ENCODE assay signal across 8 cellular contexts in the genomic region with DNA sequence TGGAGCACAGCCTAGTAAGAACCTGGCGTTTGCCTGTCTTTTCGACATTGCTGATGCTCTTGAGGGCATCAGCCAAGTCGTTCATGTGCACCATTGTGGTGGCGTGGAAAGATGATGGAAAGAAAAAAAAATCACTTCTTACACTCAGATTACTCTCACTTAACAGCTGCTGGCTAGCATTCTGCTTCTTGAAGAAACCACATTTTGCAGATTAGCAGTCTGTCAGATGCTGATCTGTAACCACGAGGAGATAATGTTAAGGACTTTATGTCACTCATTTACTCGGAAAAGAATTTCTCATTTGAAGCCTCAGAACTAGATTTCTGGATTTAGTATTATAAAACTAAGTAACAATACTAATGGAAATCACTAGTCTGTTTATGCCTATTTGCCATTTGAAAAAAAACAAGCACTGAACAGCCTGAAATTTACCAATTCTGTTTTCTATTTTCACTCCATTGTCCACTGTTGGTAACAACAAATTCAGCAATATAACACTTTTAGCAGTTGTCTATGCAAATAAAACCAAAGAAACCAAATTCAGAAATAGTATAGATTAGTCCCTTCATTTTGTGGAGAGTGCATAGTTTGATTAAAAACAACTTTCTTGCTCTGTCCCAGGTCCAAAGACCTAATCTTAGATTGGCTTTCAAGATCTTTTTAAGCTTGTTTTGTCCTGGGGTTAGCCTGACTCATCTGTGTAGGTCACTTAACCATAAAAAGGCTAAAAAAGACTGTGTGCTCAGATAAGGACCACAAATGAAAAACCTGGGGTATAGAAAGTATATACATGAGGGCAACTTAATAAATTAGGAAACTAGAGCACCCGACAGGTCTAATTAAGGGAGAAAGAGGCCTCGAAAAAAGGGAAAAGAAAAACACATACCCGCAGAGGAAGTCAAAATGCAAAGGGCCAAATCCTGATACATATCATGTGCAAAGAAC.
DNase-seq lines count a peak whose midpoint lies in the region; ATAC-seq, FAIRE-seq and TF ChIP-seq lines count a peak whose summit lies in the region.

No MANE protein-coding gene starts in this region.

- TF ChIP-seq CTCF in cardiac muscle cell (IDR thresholded peaks at IDR 0.05; ENCODE audit: low read depth, low read length) (no peak), heart right ventricle (IDR thresholded peaks at IDR 0.05) (no peak), GM12878 (IDR thresholded peaks at IDR 0.05 in 2 of 3, conservative IDR thresholded peaks at IDR 0.05 in 1 of 3; ENCODE audit: control insufficient read depth in 2 of 3, extremely low read depth in 1 of 3, insufficient read depth in 1 of 3, low read depth in 3 of 3, low read length in 3 of 3) (no peak)

- H3K9me3 ChIP-seq in cardiac muscle cell (ENCODE audit: low read depth) (no peaks in the 10 kb centered on the region), heart right ventricle (no peaks in the 10 kb centered on the region), GM12878 (replicated peaks; ENCODE audit: control insufficient read depth, insufficient read depth, low read length) (no peaks in the 10 kb centered on the region), trophoblast cell (ENCODE audit: insufficient read depth, low read depth, low read length) (no peaks in the 10 kb centered on the region)

- no peaks in the 10 kb centered on the region for H3K79me1 ChIP-seq in trophoblast cell (ENCODE audit: low read length)

- peaks cover 13% of the 10 kb centered on the region for H3K4me1 ChIP-seq in cardiac muscle cell (ENCODE audit: low read depth)
- H3K4me1 ChIP-seq in heart right ventricle, result peaks cover 8 to 58% (median 38%) of the 10 kb centered on the region in 9 donors
- H3K4me1 ChIP-seq in GM12878 (ENCODE audit: control insufficient read depth, insufficient read depth, low read length), result peaks cover 17% of the 10 kb centered on the region
- no peaks in the 10 kb centered on the region for H3K4me1 ChIP-seq in trophoblast cell (ENCODE audit: control insufficient read depth in 1 of 2, insufficient read depth in 2 of 2, low read length in 2 of 2)

- TF ChIP-seq RAD21 in GM12878 (IDR thresholded peaks at IDR 0.05; ENCODE audit: insufficient read depth, low read depth, low read length), result no peak

- H2BK120ac ChIP-seq in trophoblast cell (ENCODE audit: insufficient read depth, low read length, poor library complexity), result no peak overlapping the region

- FAIRE-seq in GM12878 (lab: Jason Lieb, UNC), result peak; percentile 88

- peak overlapping the region; percentile 75 for H3K27ac ChIP-seq in cardiac muscle cell
- peak overlapping the region in 1 of 10 donors; percentile 56 for H3K27ac ChIP-seq in heart right ventricle
- H3K27ac ChIP-seq in GM12878 (ENCODE audit: control insufficient read depth, insufficient read depth), result peak overlapping the region; percentile 67
- no peak overlapping the region for H3K27ac ChIP-seq in trophoblast cell (ENCODE audit: low read depth, low read length)

- no peak overlapping the region for H2BK5ac ChIP-seq in trophoblast cell (ENCODE audit: low read depth, low read length, poor library complexity)

- no peak for TF ChIP-seq POLR2A in GM12878 (IDR thresholded peaks at IDR 0.05; ENCODE audit: low read depth, low read length)

- H3K79me2 ChIP-seq in GM12878 (ENCODE audit: control insufficient read depth, insufficient read depth, low read length) (peaks cover 7% of the 10 kb centered on the region), trophoblast cell (ENCODE audit: control insufficient read depth, insufficient read depth, low read length, poor library complexity) (no peaks in the 10 kb centered on the region)

- no peak for ATAC-seq in heart right ventricle
- ATAC-seq in HG03135 (IDR thresholded peaks at IDR 0.05; ENCODE audit: unreplicated experiment), result peak; percentile 75
- ATAC-seq in GM12878, result peak; percentile 96

- no peak overlapping the region for H3K4ac ChIP-seq in trophoblast cell (ENCODE audit: low read depth, low read length)

- 68 to 75% methylated on average over 9 of the region's 9 CpGs for WGBS in heart right ventricle, 2 donors
- 5% methylated on average over 9 of the region's 9 CpGs for WGBS in GM12878 (ENCODE audit: insufficient coverage, insufficient replicate concordance, low lambda C conversion rate, missing lambda C conversion rate)
- no CpG with 5 or more reads among the region's 9 CpGs for WGBS in trophoblast cell (ENCODE audit: extremely low coverage, insufficient coverage, insufficient read length)

- CTCF ChIA-PET in GM12878 (lab: Yijun Ruan, JAX), result interaction anchor here (0.7 to 4.5 kb wide), 8 partner anchors 10 to 119 kb away, joined by 3 to 15 read pairs (median 6); no protein-coding TSS in a partner anchor

- in situ Hi-C loops in GM12878 (cut with MboI), result no loop called here

- H3K27me3 ChIP-seq in cardiac muscle cell (no peaks in the 10 kb centered on the region), heart right ventricle (no peaks in the 10 kb centered on the region), GM12878 (replicated peaks in 1 of 2; ENCODE audit: control insufficient read depth in 2 of 2, insufficient read depth in 2 of 2, low read length in 1 of 2) (no peaks in the 10 kb centered on the region), trophoblast cell (ENCODE audit: insufficient read depth, low read length) (no peaks in the 10 kb centered on the region)

- H4K8ac ChIP-seq in trophoblast cell (ENCODE audit: low read depth, low read length), result no peak overlapping the region

- TSS peak; percentile 35 for BruUV-seq in GM12878 (replicated peaks; lab: Mats Ljungman, UMichigan)

- H3K4me3 ChIP-seq in cardiac muscle cell, result no peak overlapping the region
- no peak overlapping the region for H3K4me3 ChIP-seq in heart right ventricle
- peak overlapping the region; percentile 21 for H3K4me3 ChIP-seq in GM12878
- H3K4me3 ChIP-seq in trophoblast cell (ENCODE audit: low read depth, low read length), result no peak overlapping the region

- no peak overlapping the region for H3K14ac ChIP-seq in trophoblast cell (ENCODE audit: low read length)

- peak overlapping the region; percentile 46 for H3K4me2 ChIP-seq in GM12878 (ENCODE audit: control insufficient read depth, insufficient read depth)
- H3K4me2 ChIP-seq in trophoblast cell (ENCODE audit: low read length), result no peak overlapping the region

- H4K91ac ChIP-seq in trophoblast cell (ENCODE audit: low read depth, low read length), result no peak overlapping the region

- H2BK12ac ChIP-seq in trophoblast cell (ENCODE audit: low read length), result no peak overlapping the region

- H3K9ac ChIP-seq in GM12878 (ENCODE audit: control insufficient read depth, insufficient read depth, low read length) (no peak overlapping the region), trophoblast cell (ENCODE audit: low read length) (no peak overlapping the region)

- H4K20me1 ChIP-seq in GM12878 (ENCODE audit: control insufficient read depth, insufficient read depth), result no peaks in the 10 kb centered on the region

- intact Hi-C loops in heart right ventricle (cut with DNase I) (no loop called here), GM12878 (cut with micrococcal nuclease; ENCODE audit: unreplicated experiment) (loop anchor here (1.0 to 5.0 kb wide), 4 partner anchors 13 to 119 kb away; partner anchors contain the start of gene NT5C2)

- TF ChIP-seq EP300 in GM12878 (IDR thresholded peaks at IDR 0.05; ENCODE audit: borderline replicate concordance in 1 of 2, control insufficient read depth in 1 of 2, low read depth in 2 of 2, low read length in 2 of 2), result peak; percentile 89 to 90

- RAD21 ChIA-PET in GM12878 (lab: Charles Lee; ENCODE audit: unreplicated experiment), result interaction anchor here (0.6 to 6.5 kb wide), 6 partner anchors 9 to 119 kb away, joined by 3 to 67 read pairs (median 3); partner anchors contain the start of gene NT5C2

- H2AFZ ChIP-seq in GM12878 (ENCODE audit: control insufficient read depth, low read depth, low read length) (no peak overlapping the region), trophoblast cell (ENCODE audit: insufficient read depth, low read length, poor library complexity) (no peak overlapping the region)

- no peaks in the 10 kb centered on the region for H3K36me3 ChIP-seq in cardiac muscle cell
- H3K36me3 ChIP-seq in heart right ventricle, result peaks cover 0 to 28% (median 0%) of the 10 kb centered on the region in 9 donors
- H3K36me3 ChIP-seq in GM12878 (ENCODE audit: control insufficient read depth in 2 of 2, insufficient read depth in 2 of 2, low read length in 1 of 2), result no peaks in the 10 kb centered on the region; a peak in 1 of 4 replicates
- peaks cover 7% of the 10 kb centered on the region in 2 experiments for H3K36me3 ChIP-seq in trophoblast cell (ENCODE audit: control insufficient read depth in 1 of 2, insufficient read depth in 2 of 2, low read length in 2 of 2)

- H3K18ac ChIP-seq in trophoblast cell (ENCODE audit: low read length), result no peak overlapping the region

- H2AK5ac ChIP-seq in trophoblast cell (ENCODE audit: low read length), result no peak overlapping the region

- POLR2A ChIA-PET in GM12878 (lab: Charles Lee), result interaction anchor here (0.6 to 6.2 kb wide), 6 partner anchors 12 to 345 kb away, joined by 3 to 31 read pairs (median 6); no protein-coding TSS in a partner anchor

- H4K12ac ChIP-seq in trophoblast cell (ENCODE audit: low read depth, low read length), result no peak overlapping the region

- no peak overlapping the region for H3K23ac ChIP-seq in trophoblast cell (ENCODE audit: low read length)

- SMC1A ChIA-PET in GM12878 (lab: Charles Lee; ENCODE audit: uncharacterized antibody, unreplicated experiment), result interaction anchor here (0.7 to 4.8 kb wide), 7 partner anchors 14 to 208 kb away, joined by 3 to 49 read pairs (median 5); partner anchors contain the start of gene NT5C2

- DNase-seq in cardiac muscle cell (ENCODE audit: low read depth in 1 of 2, low spot score in 1 of 2) (peak in 1 of 2 donors; percentile 71), heart right ventricle (no peak), GM12878 (ENCODE audit: low read depth, low spot score) (peak; percentile 87), trophoblast cell (no peak), Kasumi-1 (lab: John Stamatoyannopoulos, UW) (no peak), DMS53 treated with DMSO at 0.1 percent for 48 hours (lab: John Stamatoyannopoulos, UW; ENCODE audit: unreplicated experiment) (no peak), LoVo (ENCODE audit: low spot score) (no peak)

Comparison
In these comparisons a context has a peak if more than half of its experiments do, and no peak if none do; other contexts are left out.
1. ATAC-seq: peak in HG03135 (single experiment) and GM12878 (single experiment); none in heart right ventricle (0 of 8).